8 cellular contexts compared by ENCODE assay signal in genomic region chr19:58154679-58155648, GRCh38. TPM values are rescaled to one million over a fixed set of nuclear protein-coding genes. Genes with fewer than 3 reads are reported as not detected.
DNase-seq lines count a peak whose midpoint lies in the region; ATAC-seq and TF ChIP-seq lines count a peak whose summit lies in the region.

No MANE protein-coding gene starts in this region.

- WGBS in gastroesophageal sphincter (ENCODE audit: low coverage in 1 of 2), 2 donors, result 0% methylated on average over 2 to 6 of the region's 85 CpGs
- no CpG with 5 or more reads among the region's 85 CpGs for WGBS in neuronal stem cell (ENCODE audit: extremely low coverage in 2 of 2, insufficient read length in 2 of 2, insufficient replicate concordance in 1 of 2), 2 donors

- peak; percentile 89 to 100 (median 98) for TF ChIP-seq CTCF in gastroesophageal sphincter (IDR thresholded peaks at IDR 0.05)

- H3K18ac ChIP-seq in neuronal stem cell (ENCODE audit: low read length), result peak overlapping the region; percentile 98

- no peaks in the 10 kb centered on the region for H3K27me3 Mint-ChIP-seq in activated naive CD4-positive, alpha-beta T cell treated with anti-CD3 and anti-CD28 coated beads, Interleukin-2, amount 10 ng/mL, durations not matched to agents 7 days and 5 days

- H3K27me3 ChIP-seq in gastroesophageal sphincter (no peaks in the 10 kb centered on the region), neuronal stem cell (ENCODE audit: control insufficient read depth in 3 of 3, insufficient read depth in 3 of 3, low read depth in 1 of 3, low read length in 3 of 3) (no peaks in the 10 kb centered on the region)

- H3K36me3 ChIP-seq in gastroesophageal sphincter, result no peaks in the 10 kb centered on the region
- no peaks in the 10 kb centered on the region for H3K36me3 ChIP-seq in neuronal stem cell (replicated peaks in 1 of 2; ENCODE audit: control insufficient read depth in 2 of 2, insufficient read depth in 2 of 2, low read length in 2 of 2)

- peak overlapping the region; percentile 72 for H3K4me3 Mint-ChIP-seq in activated naive CD4-positive, alpha-beta T cell treated with anti-CD3 and anti-CD28 coated beads, Interleukin-2, amount 10 ng/mL, durations not matched to agents 7 days and 5 days

- H3K27ac ChIP-seq in gastroesophageal sphincter (peak overlapping the region; percentile 85 to 98 (median 90)), neuronal stem cell (replicated peaks; ENCODE audit: low read length) (peak overlapping the region; percentile 78)

- CTCF ChIA-PET in activated naive CD4-positive, alpha-beta T cell treated with anti-CD3 and anti-CD28 coated beads, Interleukin-2, amount 10 ng/mL, durations not matched to agents 7 days and 5 days (lab: Charles Lee), result interaction anchor here (0.6 to 0.7 kb wide), 3 partner anchors 340 to 750 kb away, joined by 3 to 4 read pairs (median 3); no protein-coding TSS in a partner anchor

- no peak overlapping the region for H4K8ac ChIP-seq in neuronal stem cell (ENCODE audit: low read depth, low read length)

- H3K4me3 ChIP-seq in Jurkat, Clone E6-1 (ENCODE audit: low read length), result peak overlapping the region; percentile 54
- H3K4me3 ChIP-seq in gastroesophageal sphincter (peak overlapping the region; percentile 82 to 85), neuronal stem cell (ENCODE audit: low read length in 2 of 2) (peak overlapping the region; percentile 85 to 96)

- peaks cover 9% of the 10 kb centered on the region for H3K4me1 Mint-ChIP-seq in activated naive CD4-positive, alpha-beta T cell treated with anti-CD3 and anti-CD28 coated beads, Interleukin-2, amount 10 ng/mL, durations not matched to agents 7 days and 5 days

- H2BK5ac ChIP-seq in neuronal stem cell (ENCODE audit: low read length), result peak overlapping the region; percentile 94

- H2BK15ac ChIP-seq in neuronal stem cell (ENCODE audit: low read length), result peak overlapping the region; percentile 92

- H2AK5ac ChIP-seq in neuronal stem cell (ENCODE audit: low read depth, low read length), result peak overlapping the region; percentile 15

- peak overlapping the region; percentile 53 for H4K91ac ChIP-seq in neuronal stem cell (ENCODE audit: low read depth, low read length, poor library complexity)

- no peak overlapping the region for H2BK120ac ChIP-seq in neuronal stem cell (ENCODE audit: low read depth, low read length)

- DNase-seq in DMS 273 (lab: John Stamatoyannopoulos, UW; ENCODE audit: unreplicated experiment), result peak; percentile 98
- peak; percentile 70 for DNase-seq in Jurkat, Clone E6-1 (ENCODE audit: low read depth, low spot score)
- peak; percentile 90 for DNase-seq in SHP77 treated with DMSO at 0.1 percent for 48 hours (lab: John Stamatoyannopoulos, UW)
- DNase-seq in activated naive CD4-positive, alpha-beta T cell treated with anti-CD3 and anti-CD28 coated beads, Interleukin-2, amount 10 ng/mL, durations not matched to agents 7 days and 5 days, result peak; percentile 96
- peak; percentile 97 for DNase-seq in neuronal stem cell (ENCODE audit: low spot score)
- peak; percentile 89 for DNase-seq in stromal cell of bone marrow (ENCODE audit: low read depth)

- peak overlapping the region; percentile 66 for H2BK12ac ChIP-seq in neuronal stem cell (ENCODE audit: low read length)

- peak; percentile 51 to 80 for TF ChIP-seq POLR2A in gastroesophageal sphincter (IDR thresholded peaks at IDR 0.05)

- peaks cover 29% of the 10 kb centered on the region for H3K9me3 Mint-ChIP-seq in activated naive CD4-positive, alpha-beta T cell treated with anti-CD3 and anti-CD28 coated beads, Interleukin-2, amount 10 ng/mL, durations not matched to agents 7 days and 5 days

- peak overlapping the region; percentile 98 for H3K23ac ChIP-seq in neuronal stem cell (ENCODE audit: low read depth, low read length, poor library complexity)

- H3K9ac ChIP-seq in neuronal stem cell (ENCODE audit: low read depth, low read length, poor library complexity), result peak overlapping the region; percentile 90

- no peak overlapping the region for H3K4ac ChIP-seq in neuronal stem cell (ENCODE audit: low read length)

- peak overlapping the region; percentile 60 for H3K27ac Mint-ChIP-seq in activated naive CD4-positive, alpha-beta T cell treated with anti-CD3 and anti-CD28 coated beads, Interleukin-2, amount 10 ng/mL, durations not matched to agents 7 days and 5 days

- peak overlapping the region; percentile 99 for H2AFZ ChIP-seq in neuronal stem cell (ENCODE audit: low read length)

- peaks cover 0 to under 1% (median 0%) of the 10 kb centered on the region in 3 donors for H3K9me3 ChIP-seq in gastroesophageal sphincter
- H3K9me3 ChIP-seq in neuronal stem cell (replicated peaks in 1 of 2; ENCODE audit: control insufficient read depth in 2 of 2, insufficient read depth in 1 of 2, low read depth in 1 of 2, low read length in 2 of 2), result peaks cover 4 to 49% of the 10 kb centered on the region in 2 donors

- H3K4me1 ChIP-seq in gastroesophageal sphincter (peaks cover 0 to 49% (median 12%) of the 10 kb centered on the region in 3 donors), neuronal stem cell (ENCODE audit: control insufficient read depth in 2 of 2, insufficient read depth in 1 of 2, low read depth in 1 of 2, low read length in 2 of 2) (peaks cover 0 to 3% of the 10 kb centered on the region in 2 donors)

- peaks cover 4% of the 10 kb centered on the region for H3K79me1 ChIP-seq in neuronal stem cell (ENCODE audit: low read depth, low read length)

- H3K4me2 ChIP-seq in neuronal stem cell (ENCODE audit: insufficient read depth, low read length, poor library complexity, severe bottlenecking), result peak overlapping the region; percentile 80

- TF ChIP-seq EP300 in gastroesophageal sphincter (IDR thresholded peaks at IDR 0.05), result no peak

- peak overlapping the region; percentile 64 for H3K14ac ChIP-seq in neuronal stem cell (ENCODE audit: low read length)

- peak; percentile 63 for ATAC-seq in GM21447 (IDR thresholded peaks at IDR 0.05; ENCODE audit: unreplicated experiment)
- peak; percentile 98 for ATAC-seq in gastroesophageal sphincter

- H3K36me3 Mint-ChIP-seq in activated naive CD4-positive, alpha-beta T cell treated with anti-CD3 and anti-CD28 coated beads, Interleukin-2, amount 10 ng/mL, durations not matched to agents 7 days and 5 days, result peaks cover 12% of the 10 kb centered on the region

RNA-seq across cellular contexts. Expression of gene ZNF329, which starts 4.4 kb away (rescaled TPM):
- not detected for polyA plus RNA-seq in Jurkat, Clone E6-1 (2012; ENCODE audit: insufficient read depth, insufficient read length)
- 10 to 100 TPM in 2 of 4 donors, 1 to 10 TPM in 2; 8.4 to 14.8 (median 11.7) TPM for total RNA-seq in gastroesophageal sphincter
- polyA plus RNA-seq in neuronal stem cell (2013, experiment 1 of 2), result 13.6 TPM
- polyA plus RNA-seq in neuronal stem cell (2013, experiment 2 of 2), result 13.9 TPM

RNA-seq across cellular contexts. Expression of gene ZNF274, which starts 27.9 kb away (rescaled TPM):
- 6.0 TPM for polyA plus RNA-seq in Jurkat, Clone E6-1 (2012; ENCODE audit: insufficient read depth, insufficient read length)
- 10 to 100 TPM; 17.0 to 23.5 (median 18.6) TPM for total RNA-seq in gastroesophageal sphincter
- polyA plus RNA-seq in neuronal stem cell (2013, experiment 1 of 2), result 19.6 TPM
- 19.3 TPM for polyA plus RNA-seq in neuronal stem cell (2013, experiment 2 of 2)

RNA-seq across cellular contexts. Expression of gene ZSCAN18, which starts 56.9 kb away (rescaled TPM):
- 4.6 TPM for polyA plus RNA-seq in Jurkat, Clone E6-1 (2012; ENCODE audit: insufficient read depth, insufficient read length)
- 100 to 1,000 TPM in 3 of 4 donors, 10 to 100 TPM in 1; 82.4 to 144 (median 123) TPM for total RNA-seq in gastroesophageal sphincter
- 86.6 TPM for polyA plus RNA-seq in neuronal stem cell (2013, experiment 1 of 2)
- polyA plus RNA-seq in neuronal stem cell (2013, experiment 2 of 2), result 88.6 TPM

Comparison
In these comparisons a context has a peak if more than half of its experiments do, and no peak if none do; other contexts are left out.
1. Peak in every context shown above with its lines: DNase-seq, ATAC-seq, H3K4me3 ChIP-seq and H3K27ac ChIP-seq.